In genomic region chr1:201834621-201835020, GRCh38 we compare ENCODE assay signal across 25 cellular contexts. TPM values are rescaled to one million over a fixed set of nuclear protein-coding genes. Genes with fewer than 3 reads are reported as not detected.
"Had no signal": no experiment of that assay in that cellular context is flagged by ENCODE, and none has a peak within 500 bp of the region (broad histone marks: within the 10 kb centered on the region; RNA-seq: fewer than 3 reads in every experiment).

No MANE protein-coding gene starts in this region.

- FAIRE-seq: astrocyte had no signal

- H3K27me3 Mint-ChIP-seq: activated naive CD4-positive, alpha-beta T cell treated with anti-CD3 and anti-CD28 coated beads, Interleukin-2, amount 50 U/mL, for 24 hours; activated T-cell treated with anti-CD3 and anti-CD28 coated beads, Interleukin-2, amount 50 U/mL, for 24 hours; brain; T-helper 17 cell had no signal

- ATAC-seq: activated CD8-positive, alpha-beta T cell treated with anti-CD3 and anti-CD28 coated beads, Interleukin-2, amount 10 ng/mL, durations not matched to agents 7 days and 5 days; T-helper 17 cell; WTC11 had no signal

- H3K9me3 Mint-ChIP-seq: activated naive CD4-positive, alpha-beta T cell treated with anti-CD3 and anti-CD28 coated beads, Interleukin-2, amount 50 U/mL, for 24 hours; activated T-cell treated with anti-CD3 and anti-CD28 coated beads, Interleukin-2, amount 50 U/mL, for 24 hours; activated T-helper 1 cell treated with anti-CD3 and anti-CD28 coated beads, Interleukin-12 subunit alpha, Interleukin-12 subunit beta, Interleukin-2, Interleukin-4 antibody, amounts not matched to agents 30 ng/mL and 10 ng/mL and 1 ng/mL, durations not matched to agents 14 hours and 24 hours and 36 hours; brain; WTC11 had no signal

- DNase-seq: activated CD4-positive, alpha-beta T cell treated with anti-CD3 and anti-CD28 coated beads for 48 hours; activated CD4-positive, alpha-beta T cell treated with anti-CD3 and anti-CD28 coated beads, Interleukin-2, amount 50 U/mL, for 4 hours; activated CD4-positive, CD25-positive, alpha-beta regulatory T cell treated with anti-CD3 and anti-CD28 coated beads, Interleukin-2, amount 50 U/mL, for 72 hours; activated CD8-positive, alpha-beta T cell treated with anti-CD3 and anti-CD28 coated beads, Interleukin-2, amount 10 ng/mL, durations not matched to agents 7 days and 5 days; activated effector memory CD4-positive, alpha-beta T cell treated with Interleukin-2 at 50 U/mL for 16 hours; activated naive CD4-positive, alpha-beta T cell; activated T-cell treated with anti-CD3 and anti-CD28 coated beads, Interleukin-2, amount 50 U/mL, for 24 hours; Karpas-422; NCI-H1092; NCI-H1417; NCI-H1930; NCI-H2171; NCI-H2227 treated with DMSO at 0.1 percent for 48 hours; NCI-H446 treated with DMSO at 0.1 percent for 48 hours; NCI-H526; NCI-H82; SIG-M5; T-helper 17 cell; T-helper 9 cell had no signal

- H3K4me3 Mint-ChIP-seq: activated CD8-positive, alpha-beta T cell treated with anti-CD3 and anti-CD28 coated beads, Interleukin-2, amount 10 ng/mL, durations not matched to agents 7 days and 5 days; activated naive CD4-positive, alpha-beta T cell treated with anti-CD3 and anti-CD28 coated beads, Interleukin-2, amount 50 U/mL, for 24 hours; activated T-cell treated with anti-CD3 and anti-CD28 coated beads, Interleukin-2, amount 50 U/mL, for 24 hours; activated T-helper 1 cell treated with anti-CD3 and anti-CD28 coated beads, Interleukin-12 subunit alpha, Interleukin-12 subunit beta, Interleukin-2, Interleukin-4 antibody, amounts not matched to agents 30 ng/mL and 10 ng/mL and 1 ng/mL, durations not matched to agents 14 hours and 24 hours and 36 hours; brain; T-helper 17 cell; WTC11 had no signal

- H3K27ac Mint-ChIP-seq: activated CD8-positive, alpha-beta T cell treated with anti-CD3 and anti-CD28 coated beads, Interleukin-2, amount 10 ng/mL, durations not matched to agents 7 days and 5 days; activated naive CD4-positive, alpha-beta T cell treated with anti-CD3 and anti-CD28 coated beads, Interleukin-2, amount 50 U/mL, for 24 hours; activated T-cell treated with anti-CD3 and anti-CD28 coated beads, Interleukin-2, amount 50 U/mL, for 24 hours; activated T-helper 1 cell treated with anti-CD3 and anti-CD28 coated beads, Interleukin-12 subunit alpha, Interleukin-12 subunit beta, Interleukin-2, Interleukin-4 antibody, amounts not matched to agents 30 ng/mL and 10 ng/mL and 1 ng/mL, durations not matched to agents 14 hours and 24 hours and 36 hours; T-helper 17 cell; WTC11 had no signal

RNA-seq across cellular contexts. Expression of gene SHISA4, which starts 54.1 kb away (rescaled TPM):
- total RNA-seq: OCI-LY7 had no signal
